1 cellular context compared by ENCODE assay signal in the genomic region with DNA sequence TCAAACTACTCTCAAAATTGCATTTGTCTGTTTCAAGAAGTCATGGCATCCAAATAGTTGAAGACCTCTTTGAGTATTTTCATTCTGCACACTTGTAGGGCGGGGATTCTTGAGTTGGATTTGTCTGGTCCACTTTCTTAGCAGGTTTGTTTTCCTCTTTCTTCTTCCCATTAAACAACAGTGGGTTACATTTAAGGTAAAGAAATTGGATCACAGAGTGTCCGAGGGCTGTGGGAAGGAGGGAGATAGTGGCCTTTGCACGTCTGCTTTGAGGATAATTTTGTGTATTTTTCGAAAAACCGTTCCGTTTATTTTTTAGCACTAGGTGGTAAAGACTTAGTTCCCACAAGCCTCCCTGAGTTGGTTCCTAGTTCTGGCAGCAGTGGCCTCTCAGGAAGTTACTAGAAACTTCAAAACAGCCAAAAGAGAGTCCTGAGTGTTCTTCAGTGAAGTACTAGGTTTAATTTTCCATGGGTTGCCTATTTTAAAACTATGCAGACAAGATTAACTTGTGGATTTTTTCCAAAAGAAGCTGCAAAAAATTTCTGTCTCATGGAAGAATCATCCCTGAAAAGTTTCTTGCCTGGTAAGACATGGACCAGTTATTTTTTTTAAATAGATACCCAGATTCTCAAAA.
TF ChIP-seq lines count a peak whose summit lies in the region.

No MANE protein-coding gene starts in this region.

TF ChIP-seq in K562, 482 proteins besides CTCF, POLR2A, EP300 and RAD21:
- TF ChIP-seq TAF15 (IDR thresholded peaks at IDR 0.05; ENCODE audit: low read depth, low read length) (no peak), BRD4 (IDR thresholded peaks at IDR 0.05) (0 out of 2 replicates have a peak, but pooled peaks have one; percentile 51), DDX20 (tag; IDR thresholded peaks at IDR 0.05; ENCODE audit: low read depth) (0 out of 2 replicates have a peak, but pooled peaks have one; percentile 12), ARID2 (IDR thresholded peaks at IDR 0.05) (no peak), L3MBTL2 (IDR thresholded peaks at IDR 0.05) (no peak), SNIP1 (IDR thresholded peaks at IDR 0.05; ENCODE audit: low read depth) (no peak), RBFOX2 (IDR thresholded peaks at IDR 0.05; ENCODE audit: low read depth, low read length) (0 out of 2 replicates have a peak, but pooled peaks have one; percentile 12), ZEB2 (IDR thresholded peaks at IDR 0.05) (no peak), CTBP1 (IDR thresholded peaks at IDR 0.05; ENCODE audit: borderline replicate concordance) (no peak), POLR2H (tag; IDR thresholded peaks at IDR 0.05; ENCODE audit: low read depth) (no peak), ZNF507 (tag; conservative IDR thresholded peaks at IDR 0.05) (peak; percentile 82), KAT2B (IDR thresholded peaks at IDR 0.05; ENCODE audit: low read depth, low read length) (no peak), ZNF12 (CRISPR knock-in tag; IDR thresholded peaks at IDR 0.05) (no peak), SP2 (IDR thresholded peaks at IDR 0.05; ENCODE audit: extremely low read depth, low read depth, low read length, poor library complexity, severe bottlenecking) (no peak), CREM (IDR thresholded peaks at IDR 0.05; ENCODE audit: low read depth) (no peak)
- TF ChIP-seq, protein P1, sequence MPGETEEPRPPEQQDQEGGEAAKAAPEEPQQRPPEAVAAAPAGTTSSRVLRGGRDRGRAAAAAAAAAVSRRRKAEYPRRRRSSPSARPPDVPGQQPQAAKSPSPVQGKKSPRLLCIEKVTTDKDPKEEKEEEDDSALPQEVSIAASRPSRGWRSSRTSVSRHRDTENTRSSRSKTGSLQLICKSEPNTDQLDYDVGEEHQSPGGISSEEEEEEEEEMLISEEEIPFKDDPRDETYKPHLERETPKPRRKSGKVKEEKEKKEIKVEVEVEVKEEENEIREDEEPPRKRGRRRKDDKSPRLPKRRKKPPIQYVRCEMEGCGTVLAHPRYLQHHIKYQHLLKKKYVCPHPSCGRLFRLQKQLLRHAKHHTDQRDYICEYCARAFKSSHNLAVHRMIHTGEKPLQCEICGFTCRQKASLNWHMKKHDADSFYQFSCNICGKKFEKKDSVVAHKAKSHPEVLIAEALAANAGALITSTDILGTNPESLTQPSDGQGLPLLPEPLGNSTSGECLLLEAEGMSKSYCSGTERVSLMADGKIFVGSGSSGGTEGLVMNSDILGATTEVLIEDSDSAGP (CRISPR knock-in tag; IDR thresholded peaks at IDR 0.05), result no peak
- TF ChIP-seq, protein P2, sequence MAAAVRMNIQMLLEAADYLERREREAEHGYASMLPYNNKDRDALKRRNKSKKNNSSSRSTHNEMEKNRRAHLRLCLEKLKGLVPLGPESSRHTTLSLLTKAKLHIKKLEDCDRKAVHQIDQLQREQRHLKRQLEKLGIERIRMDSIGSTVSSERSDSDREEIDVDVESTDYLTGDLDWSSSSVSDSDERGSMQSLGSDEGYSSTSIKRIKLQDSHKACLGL (CRISPR knock-in tag; IDR thresholded peaks at IDR 0.05; ENCODE audit: borderline replicate concordance, poor library complexity, severe bottlenecking), result no peak
TF ChIP-seq in K562: peak in this region for 4.
